ENCODE assay signal across 19 cellular contexts in genomic region chr11:12854297-12854661, GRCh38.
DNase-seq lines count a peak whose midpoint lies in the region; ATAC-seq, FAIRE-seq and TF ChIP-seq lines count a peak whose summit lies in the region.
"Had no signal": no experiment of that assay in that cellular context is flagged by ENCODE, and none has a peak within 500 bp of the region (broad histone marks: within the 10 kb centered on the region; RNA-seq: fewer than 3 reads in every experiment).

No MANE protein-coding gene starts in this region.

- H2BK20ac ChIP-seq in H1 (ENCODE audit: low read length), result no peak overlapping the region

- TF ChIP-seq CTCF in Caco-2 (IDR thresholded peaks at IDR 0.05; ENCODE audit: insufficient read depth in 1 of 2, low read depth in 1 of 2, low read length in 1 of 2, severe bottlenecking in 1 of 2, unreplicated experiment in 1 of 2), result no peak
- no peak for TF ChIP-seq CTCF in H1 (IDR thresholded peaks at IDR 0.05; ENCODE audit: control extremely low read depth in 1 of 3, insufficient read depth in 1 of 3, low read depth in 1 of 3, low read length in 3 of 3)
- no peak for TF ChIP-seq CTCF in mucosa of descending colon (IDR thresholded peaks at IDR 0.05)

- H3K9me3 Mint-ChIP-seq in Caco-2 (ENCODE audit: unreplicated experiment), result no peaks in the 10 kb centered on the region
- no peaks in the 10 kb centered on the region for H3K9me3 Mint-ChIP-seq in activated naive CD4-positive, alpha-beta T cell treated with anti-CD3 and anti-CD28 coated beads, Interleukin-2, amount 50 U/mL, for 72 hours
- H3K9me3 Mint-ChIP-seq: GM23338 had no signal

- no peak overlapping the region for H3K14ac ChIP-seq in H1 (ENCODE audit: insufficient read length)

- POLR2A ChIA-PET in Caco-2 (lab: Charles Lee), result interaction anchor here (0.5 to 0.6 kb wide), 2 partner anchors 10 to 26 kb away, joined by 3 read pairs; no protein-coding TSS in a partner anchor
- POLR2A ChIA-PET in H1 (lab: Charles Lee; ENCODE audit: partially characterized antibody), result interaction anchor here (3.9 kb wide), 1 partner anchor 10 kb away, joined by 13 read pairs; no protein-coding TSS in a partner anchor

- no peak overlapping the region for H3K23ac ChIP-seq in H1 (ENCODE audit: insufficient read length)

- intact Hi-C loops in Caco-2 (cut with micrococcal nuclease; ENCODE audit: unreplicated experiment) (loop anchor here (1.0 kb wide), 1 partner anchor 8 kb away; no protein-coding TSS in a partner anchor), mucosa of descending colon (cut with DNase I, micrococcal nuclease) (no loop called here)

- no peak for FAIRE-seq in H1 (lab: Jason Lieb, UNC)
- FAIRE-seq: D721Med, HTR-8/SVneo had no signal

- ATAC-seq in mucosa of descending colon (peak; percentile 29), GM19395 (IDR thresholded peaks at IDR 0.05; ENCODE audit: unreplicated experiment) (no peak)
- ATAC-seq in activated naive CD4-positive, alpha-beta T cell treated with anti-CD3 and anti-CD28 coated beads, Interleukin-2, amount 50 U/mL, for 72 hours, result no peak
- ATAC-seq: GM23338 had no signal

- H2BK15ac ChIP-seq in H1 (ENCODE audit: low read length), result no peak overlapping the region

- DNase-seq in Caco-2 (no peak), H1 (ENCODE audit: low read depth in 1 of 2, low spot score in 2 of 2) (no peak), mucosa of descending colon (no peak)
- no peak for DNase-seq in activated naive CD4-positive, alpha-beta T cell treated with anti-CD3 and anti-CD28 coated beads, Interleukin-2, amount 50 U/mL, for 16 hours
- no peak for DNase-seq in activated naive CD4-positive, alpha-beta T cell treated with anti-CD3 and anti-CD28 coated beads, Interleukin-2, amount 50 U/mL, for 72 hours (ENCODE audit: low spot score in 2 of 2)
- DNase-seq in activated CD8-positive, alpha-beta memory T cell treated with anti-CD3 and anti-CD28 coated beads, Interleukin-2, amount 50 U/mL, for 48 hours, result no peak
- DNase-seq: activated CD4-positive, CD25-positive, alpha-beta regulatory T cell treated with anti-CD3 and anti-CD28 coated beads, Interleukin-2, amount 50 U/mL, for 72 hours; activated effector memory CD4-positive, alpha-beta T cell treated with Interleukin-2 at 50 U/mL for 16 hours; AML-193; aorta; NCI-H1694 treated with DMSO at 0.1 percent for 48 hours; SHP77 treated with DMSO at 0.1 percent for 48 hours; spleen had no signal

- H3K4me3 ChIP-seq in Caco-2 (ENCODE audit: low read depth, low read length) (no peak overlapping the region), H1 (ENCODE audit: extremely low read depth in 1 of 4, insufficient read depth in 2 of 4, low read depth in 3 of 4, low read length in 4 of 4) (no peak overlapping the region), mucosa of descending colon (no peak overlapping the region), stomach smooth muscle (ENCODE audit: low read length in 2 of 2) (no peak overlapping the region)
- H3K4me3 ChIP-seq: coronary artery, GM23338, spleen had no signal

- H3K18ac ChIP-seq in H1 (ENCODE audit: extremely low read depth, low read length), result no peak overlapping the region

- H3K36me3 ChIP-seq in Caco-2 (ENCODE audit: control insufficient read depth, insufficient read depth, low read length) (no peaks in the 10 kb centered on the region), H1 (ENCODE audit: control insufficient read depth in 2 of 4, insufficient read depth in 4 of 4, low read length in 3 of 4) (no peaks in the 10 kb centered on the region), mucosa of descending colon (ENCODE audit: low read depth) (no peaks in the 10 kb centered on the region), stomach smooth muscle (ENCODE audit: control insufficient read depth in 2 of 2, insufficient read depth in 2 of 2, low read length in 2 of 2) (no peaks in the 10 kb centered on the region)
- H3K36me3 ChIP-seq: spleen had no signal

- H2AK5ac ChIP-seq in H1 (ENCODE audit: low read depth, low read length), result 0 out of 2 replicates have a peak overlapping the region, but pooled peaks have one; percentile 30

- peak overlapping the region; percentile 35 for H3K4me3 Mint-ChIP-seq in Caco-2 (ENCODE audit: unreplicated experiment)
- H3K4me3 Mint-ChIP-seq: GM23338 had no signal

- no peak overlapping the region for H3K4ac ChIP-seq in H1 (replicated peaks; ENCODE audit: insufficient read length, low read depth, low read length)

- peak overlapping the region; percentile 91 for H3K27ac Mint-ChIP-seq in Caco-2 (ENCODE audit: unreplicated experiment)
- H3K27ac Mint-ChIP-seq in activated naive CD4-positive, alpha-beta T cell treated with anti-CD3 and anti-CD28 coated beads, Interleukin-2, amount 50 U/mL, for 72 hours, result no peak overlapping the region
- H3K27ac Mint-ChIP-seq: GM23338 had no signal

- H3K27me3 Mint-ChIP-seq in Caco-2 (ENCODE audit: insufficient read depth, unreplicated experiment), result no peaks in the 10 kb centered on the region

- TF ChIP-seq POLR2A in H1 (IDR thresholded peaks at IDR 0.05; ENCODE audit: control extremely low read depth in 1 of 2, low read depth in 2 of 2, low read length in 2 of 2), result no peak

- H4K91ac ChIP-seq in H1 (replicated peaks; ENCODE audit: insufficient read length, low read length), result no peak overlapping the region

- H2BK5ac ChIP-seq in H1 (ENCODE audit: low read depth, low read length), result no peak overlapping the region

- CTCF ChIA-PET in Caco-2 (lab: Charles Lee), result interaction anchor here (1.4 kb wide), 1 partner anchor 54 kb away, joined by 4 read pairs; no protein-coding TSS in a partner anchor
- CTCF ChIA-PET in H1 (lab: Charles Lee; ENCODE audit: partially characterized antibody), result no interaction called here

- H3K27ac ChIP-seq in H1 (ENCODE audit: low read depth, low read length) (no peak overlapping the region), stomach smooth muscle (ENCODE audit: low read length) (peak overlapping the region; percentile 41)
- H3K27ac ChIP-seq: coronary artery, spleen had no signal

- H2BK12ac ChIP-seq in H1 (ENCODE audit: low read depth, low read length), result no peak overlapping the region; the same call in 1 of the 2 replicates

- H3K36me3 Mint-ChIP-seq in Caco-2 (ENCODE audit: insufficient read depth, unreplicated experiment), result peaks cover 52% of the 10 kb centered on the region
- H3K36me3 Mint-ChIP-seq in activated naive CD4-positive, alpha-beta T cell treated with anti-CD3 and anti-CD28 coated beads, Interleukin-2, amount 50 U/mL, for 72 hours, result no peaks in the 10 kb centered on the region

- H2AFZ ChIP-seq in H1 (ENCODE audit: low read length), result no peak overlapping the region
- H2AFZ ChIP-seq: GM23338 had no signal

- no peak for TF ChIP-seq EP300 in H1 (IDR thresholded peaks at IDR 0.05; ENCODE audit: borderline replicate concordance in 1 of 2, low read depth in 2 of 2, low read length in 2 of 2)

- 92% methylated on average over 3 of the region's 3 CpGs; no CpG with 5 or more reads in 1 of the 2 experiments for WGBS in H1 (ENCODE audit: extremely low coverage in 1 of 2, insufficient coverage in 1 of 2, insufficient read length in 1 of 2, insufficient replicate concordance in 2 of 2, low coverage in 1 of 2, low lambda C conversion rate in 2 of 2, missing lambda C conversion rate in 1 of 2), 2 experiments

- peaks cover 42% of the 10 kb centered on the region for H3K4me1 ChIP-seq in Caco-2
- H3K4me1 ChIP-seq in H1 (replicated peaks in 1 of 4; ENCODE audit: control insufficient read depth in 3 of 4, insufficient read depth in 4 of 4, low read length in 3 of 4), result peaks cover 0 to 7% (median 3%) of the 10 kb centered on the region in 4 experiments; a peak in 1 of 7 replicates
- H3K4me1 ChIP-seq in mucosa of descending colon (ENCODE audit: low read depth), result peaks cover 29% of the 10 kb centered on the region
- peaks cover 28% of the 10 kb centered on the region for H3K4me1 ChIP-seq in stomach smooth muscle (ENCODE audit: control insufficient read depth, insufficient read depth, low read length)
- H3K4me1 ChIP-seq: spleen had no signal

- H3K9ac ChIP-seq in H1 (replicated peaks in 1 of 4; ENCODE audit: extremely low read depth in 1 of 4, low read depth in 3 of 4, low read length in 3 of 4) (no peak overlapping the region), stomach smooth muscle (ENCODE audit: low read length in 2 of 2) (no peak overlapping the region)

- H3K27me3 ChIP-seq in Caco-2 (replicated peaks; ENCODE audit: control insufficient read depth, insufficient read depth, low read length) (no peaks in the 10 kb centered on the region), H1 (replicated peaks in 1 of 4; ENCODE audit: control insufficient read depth in 3 of 4, extremely low read depth in 1 of 4, insufficient read depth in 3 of 4, low read length in 3 of 4) (no peaks in the 10 kb centered on the region), stomach smooth muscle (ENCODE audit: control insufficient read depth in 1 of 2, insufficient read depth in 2 of 2, low read length in 2 of 2) (no peaks in the 10 kb centered on the region)
- H3K27me3 ChIP-seq: spleen had no signal

- no peak overlapping the region for H4K8ac ChIP-seq in H1 (ENCODE audit: extremely low read depth, insufficient read depth, low read length)

- H4K5ac ChIP-seq in H1 (ENCODE audit: insufficient read length, low read depth, low read length), result no peak overlapping the region

- no peaks in the 10 kb centered on the region for H4K20me1 ChIP-seq in H1 (replicated peaks in 1 of 2; ENCODE audit: control insufficient read depth in 1 of 2, insufficient read depth in 2 of 2, low read length in 2 of 2)

- H3K4me1 Mint-ChIP-seq in Caco-2 (ENCODE audit: low read depth, unreplicated experiment), result peaks cover 36% of the 10 kb centered on the region

- no peaks in the 10 kb centered on the region for H3K9me3 ChIP-seq in Caco-2
- no peaks in the 10 kb centered on the region for H3K9me3 ChIP-seq in H1 (ENCODE audit: insufficient read depth in 2 of 2, low read depth in 1 of 2, low read length in 1 of 2)
- H3K9me3 ChIP-seq in mucosa of descending colon, result no peaks in the 10 kb centered on the region
- H3K9me3 ChIP-seq in stomach smooth muscle (ENCODE audit: control insufficient read depth in 2 of 2, low read length in 2 of 2), result no peaks in the 10 kb centered on the region
- H3K9me3 ChIP-seq: spleen had no signal

- TF ChIP-seq RAD21 in H1 (IDR thresholded peaks at IDR 0.05 in 1 of 2, conservative IDR thresholded peaks at IDR 0.05 in 1 of 2; ENCODE audit: low read depth in 2 of 2, low read length in 2 of 2), result no peak

- H3K79me1 ChIP-seq in H1 (ENCODE audit: low read depth, low read length), result peaks cover 5% of the 10 kb centered on the region; the same call in 1 of the 2 replicates

- H3K23me2 ChIP-seq in H1 (ENCODE audit: low read depth, low read length), result no peaks in the 10 kb centered on the region; the same call in 1 of the 2 replicates

- no TSS peak for BruUV-seq in Caco-2 (replicated peaks; lab: Mats Ljungman, UMichigan)

- no peak overlapping the region for H3K56ac ChIP-seq in H1 (replicated peaks; ENCODE audit: insufficient read length, low read depth, low read length)

- H3K4me2 ChIP-seq in H1 (ENCODE audit: insufficient read depth in 1 of 2, low read depth in 2 of 2, low read length in 2 of 2), result no peak overlapping the region
- H3K4me2 ChIP-seq: GM23338 had no signal

- peaks cover 0 to 58% of the 10 kb centered on the region in 2 experiments; a peak in 2 of 4 replicates for H3K79me2 ChIP-seq in H1 (ENCODE audit: control insufficient read depth in 1 of 2, insufficient read depth in 2 of 2, low read length in 2 of 2)

- H2BK120ac ChIP-seq in H1 (replicated peaks; ENCODE audit: low read depth, low read length), result no peak overlapping the region

TF ChIP-seq in H1, 55 proteins besides CTCF, POLR2A, EP300 and RAD21 (continues in another document):
- TF ChIP-seq KDM5A (IDR thresholded peaks at IDR 0.05; ENCODE audit: low read length), result no peak
